17 cellular contexts compared by ENCODE assay signal in genomic region chr5:141371572-141372475, GRCh38. TPM values are rescaled to one million over a fixed set of nuclear protein-coding genes. Genes with fewer than 3 reads are reported as not detected.
A peak's percentile ranks its signal among the peaks of the same experiment; 100 is the strongest.
DNase-seq lines count a peak whose midpoint lies in the region; ATAC-seq and TF ChIP-seq lines count a peak whose summit lies in the region.
"Had no signal": no experiment of that assay in that cellular context is flagged by ENCODE, and none has a peak within 500 bp of the region (broad histone marks: within the 10 kb centered on the region; RNA-seq: fewer than 3 reads in every experiment).

No MANE protein-coding gene starts in this region.

- no peak overlapping the region for H3K27ac Mint-ChIP-seq in activated CD4-positive, alpha-beta T cell treated with anti-CD3 and anti-CD28 coated beads, Interleukin-2, amount 10 ng/mL, durations not matched to agents 24 days and 14 days
- no peak overlapping the region for H3K27ac Mint-ChIP-seq in endothelial cell (ENCODE audit: unreplicated experiment)

- H3K4me1 ChIP-seq in muscle layer of duodenum (ENCODE audit: control insufficient read depth in 1 of 2, insufficient read depth in 2 of 2, low read length in 2 of 2) (no peaks in the 10 kb centered on the region), stomach smooth muscle (ENCODE audit: control insufficient read depth, insufficient read depth, low read length) (peaks cover 4% of the 10 kb centered on the region)

- peaks cover 14% of the 10 kb centered on the region for H3K27me3 Mint-ChIP-seq in activated CD4-positive, alpha-beta T cell treated with anti-CD3 and anti-CD28 coated beads, Interleukin-2, amount 10 ng/mL, durations not matched to agents 24 days and 14 days
- peaks cover 2% of the 10 kb centered on the region for H3K27me3 Mint-ChIP-seq in endothelial cell (ENCODE audit: unreplicated experiment)

- H3K27me3 ChIP-seq in muscle layer of duodenum (ENCODE audit: low read depth, low read length) = no peaks in the 10 kb centered on the region
- H3K27me3 ChIP-seq in stomach smooth muscle (ENCODE audit: control insufficient read depth in 1 of 2, insufficient read depth in 2 of 2, low read length in 2 of 2) = no peaks in the 10 kb centered on the region

- H3K4me3 ChIP-seq in muscle layer of duodenum (ENCODE audit: low read depth in 1 of 2, low read length in 2 of 2) = peak overlapping the region; percentile 23 to 75
- H3K4me3 ChIP-seq in stomach smooth muscle (ENCODE audit: low read length in 2 of 2) = peak overlapping the region; percentile 36 to 47
- H3K4me3 ChIP-seq: PC-9 had no signal

- peak; percentile 50 for DNase-seq in activated CD4-positive, alpha-beta T cell treated with anti-CD3 and anti-CD28 coated beads, Interleukin-2, amount 10 ng/mL, durations not matched to agents 24 days and 14 days
- no peak for DNase-seq in activated CD4-positive, alpha-beta T cell treated with anti-CD3 and anti-CD28 coated beads for 4 hours
- DNase-seq in endothelial cell (ENCODE audit: low spot score) = no peak
- DNase-seq: AML-193, NCI-H1417, NCI-H1930, NCI-H526, PC-9 had no signal

- peaks cover 25% of the 10 kb centered on the region for H3K9me3 Mint-ChIP-seq in activated CD4-positive, alpha-beta T cell treated with anti-CD3 and anti-CD28 coated beads, Interleukin-2, amount 10 ng/mL, durations not matched to agents 24 days and 14 days
- peaks cover 27% of the 10 kb centered on the region for H3K9me3 Mint-ChIP-seq in endothelial cell (ENCODE audit: unreplicated experiment)

- H3K27ac ChIP-seq in muscle layer of duodenum (ENCODE audit: low read length) = no peak overlapping the region
- H3K27ac ChIP-seq in stomach smooth muscle (ENCODE audit: low read length) = no peak overlapping the region
- H3K27ac ChIP-seq: 22Rv1, C4-2B, KMS-11, PC-9, RWPE1 had no signal

- peaks cover 3% of the 10 kb centered on the region for H3K36me3 Mint-ChIP-seq in activated CD4-positive, alpha-beta T cell treated with anti-CD3 and anti-CD28 coated beads, Interleukin-2, amount 10 ng/mL, durations not matched to agents 24 days and 14 days (ENCODE audit: low read depth)
- H3K36me3 Mint-ChIP-seq in endothelial cell (ENCODE audit: low read depth, unreplicated experiment) = peaks cover 55% of the 10 kb centered on the region

- no peak for ATAC-seq in HG03442 (IDR thresholded peaks at IDR 0.05; ENCODE audit: unreplicated experiment)
- ATAC-seq in GM19463 (IDR thresholded peaks at IDR 0.05; ENCODE audit: unreplicated experiment) = no peak
- ATAC-seq in HG03457 (IDR thresholded peaks at IDR 0.05; ENCODE audit: unreplicated experiment) = no peak

- intact Hi-C loops in activated CD4-positive, alpha-beta T cell treated with anti-CD3 and anti-CD28 coated beads, Interleukin-2, amount 10 ng/mL, durations not matched to agents 24 days and 14 days (cut with micrococcal nuclease) = no loop called here

- H3K9ac ChIP-seq in stomach smooth muscle (ENCODE audit: low read length in 2 of 2) = no peak overlapping the region
- H3K9ac ChIP-seq: KMS-11 had no signal

- H3K4me1 Mint-ChIP-seq in activated CD4-positive, alpha-beta T cell treated with anti-CD3 and anti-CD28 coated beads, Interleukin-2, amount 10 ng/mL, durations not matched to agents 24 days and 14 days = peaks cover 2% of the 10 kb centered on the region
- H3K4me1 Mint-ChIP-seq in endothelial cell (ENCODE audit: unreplicated experiment) = no peaks in the 10 kb centered on the region

- no peak overlapping the region for H3K4me3 Mint-ChIP-seq in activated CD4-positive, alpha-beta T cell treated with anti-CD3 and anti-CD28 coated beads, Interleukin-2, amount 10 ng/mL, durations not matched to agents 24 days and 14 days
- H3K4me3 Mint-ChIP-seq in endothelial cell (ENCODE audit: unreplicated experiment) = peak overlapping the region; percentile 83

- peaks cover 0 to 27% of the 10 kb centered on the region in 2 donors for H3K36me3 ChIP-seq in muscle layer of duodenum (ENCODE audit: control insufficient read depth in 1 of 2, insufficient read depth in 2 of 2, low read length in 2 of 2)
- H3K36me3 ChIP-seq in stomach smooth muscle (ENCODE audit: control insufficient read depth in 2 of 2, insufficient read depth in 2 of 2, low read length in 2 of 2) = peaks cover 0 to 2% of the 10 kb centered on the region in 2 donors

- H3K9me3 ChIP-seq in muscle layer of duodenum (ENCODE audit: control insufficient read depth in 1 of 2, low read length in 2 of 2) = peaks cover 51 to 77% of the 10 kb centered on the region in 2 donors
- H3K9me3 ChIP-seq in stomach smooth muscle (ENCODE audit: control insufficient read depth in 2 of 2, low read length in 2 of 2) = peaks cover 41 to 70% of the 10 kb centered on the region in 2 donors

- no peak for TF ChIP-seq CTCF in endothelial cell (IDR thresholded peaks at IDR 0.05; ENCODE audit: unreplicated experiment)

RNA-seq across cellular contexts. Expression of gene PCDHGB3, which starts 1.8 kb away (rescaled TPM):
- 0.40 and 0.49 TPM in 2 replicates for total RNA-seq in activated CD4-positive, alpha-beta T cell treated with anti-CD3 and anti-CD28 coated beads, Interleukin-2, amount 10 ng/mL, durations not matched to agents 24 days and 14 days
- total RNA-seq in endothelial cell (ENCODE audit: unreplicated experiment) = 4.1 TPM
- total RNA-seq: PC-9 had no signal

RNA-seq across cellular contexts. Expression of gene PCDHGA6, which starts 1.9 kb away (rescaled TPM):
- 0.31 and 0.54 TPM in 2 replicates for total RNA-seq in activated CD4-positive, alpha-beta T cell treated with anti-CD3 and anti-CD28 coated beads, Interleukin-2, amount 10 ng/mL, durations not matched to agents 24 days and 14 days
- total RNA-seq in endothelial cell (ENCODE audit: unreplicated experiment) = 3.9 TPM

RNA-seq across cellular contexts. Expression of gene PCDHGA5, which starts 7.9 kb away (rescaled TPM):
- total RNA-seq in activated CD4-positive, alpha-beta T cell treated with anti-CD3 and anti-CD28 coated beads, Interleukin-2, amount 10 ng/mL, durations not matched to agents 24 days and 14 days = 0.19 and 0.51 TPM in 2 replicates
- total RNA-seq in endothelial cell (ENCODE audit: unreplicated experiment) = 2.4 TPM

RNA-seq across cellular contexts. Expression of gene PCDHGA7, which starts 10.7 kb away (rescaled TPM):
- total RNA-seq in activated CD4-positive, alpha-beta T cell treated with anti-CD3 and anti-CD28 coated beads, Interleukin-2, amount 10 ng/mL, durations not matched to agents 24 days and 14 days = 0.05 and 0.23 TPM in 2 replicates
- total RNA-seq in endothelial cell (ENCODE audit: unreplicated experiment) = 6.3 TPM
- total RNA-seq: PC-9 had no signal

RNA-seq across cellular contexts. Expression of gene PCDHGB2, which starts 12.0 kb away (rescaled TPM):
- 0.63 and 0.97 TPM in 2 replicates for total RNA-seq in activated CD4-positive, alpha-beta T cell treated with anti-CD3 and anti-CD28 coated beads, Interleukin-2, amount 10 ng/mL, durations not matched to agents 24 days and 14 days
- 11.1 TPM for total RNA-seq in endothelial cell (ENCODE audit: unreplicated experiment)
